ENCODE assay signal across 12 cellular contexts in the genomic region with DNA sequence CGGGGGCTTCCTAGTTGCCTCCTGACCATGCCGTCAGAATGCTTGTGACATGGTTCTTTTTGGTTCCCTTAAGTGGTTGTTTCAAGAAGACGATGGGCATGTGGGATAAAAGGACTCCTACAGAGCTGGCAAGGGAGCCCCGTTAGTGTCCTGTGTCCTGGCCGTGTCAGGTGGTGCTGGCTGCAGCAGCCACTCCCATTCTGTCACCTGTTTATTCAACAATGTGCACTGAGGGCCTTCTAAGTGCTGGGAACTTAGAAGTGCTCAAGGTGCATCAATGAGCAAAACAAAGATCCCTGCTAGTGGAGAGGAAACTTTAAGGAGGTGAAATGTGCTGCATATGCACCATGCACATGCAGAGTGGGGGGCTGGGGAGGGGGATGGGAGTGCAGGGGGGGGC. TPM values are rescaled to one million over a fixed set of nuclear protein-coding genes. Genes with fewer than 3 reads are reported as not detected.
A peak's percentile ranks its signal among the peaks of the same experiment; 100 is the strongest.
DNase-seq lines count a peak whose midpoint lies in the region; ATAC-seq lines count a peak whose summit lies in the region.
"Had no signal": no experiment of that assay in that cellular context is flagged by ENCODE, and none has a peak within 500 bp of the region (broad histone marks: within the 10 kb centered on the region; RNA-seq: fewer than 3 reads in every experiment).

No MANE protein-coding gene starts in this region.

- peaks cover 29% of the 10 kb centered on the region for H3K36me3 ChIP-seq in thymus (ENCODE audit: control insufficient read depth, insufficient read depth)
- H3K36me3 ChIP-seq: right atrium auricular region, uterus had no signal

- peak overlapping the region; percentile 79 for H3K4me3 Mint-ChIP-seq in central memory CD8-positive, alpha-beta T cell

- H3K4me1 Mint-ChIP-seq in central memory CD8-positive, alpha-beta T cell: peaks cover 98% of the 10 kb centered on the region

- no peaks in the 10 kb centered on the region for H3K27me3 Mint-ChIP-seq in central memory CD8-positive, alpha-beta T cell

- intact Hi-C loops in sciatic nerve (cut with DNase I): no loop called here

- peak overlapping the region; percentile 18 for H3K4me3 ChIP-seq in thymus (ENCODE audit: low read length)
- H3K4me3 ChIP-seq: PC-9, right atrium auricular region, uterus had no signal

- H3K27me3 ChIP-seq in thymus (ENCODE audit: control insufficient read depth, insufficient read depth): no peaks in the 10 kb centered on the region
- H3K27me3 ChIP-seq: right atrium auricular region, uterus had no signal

- peaks cover 32% of the 10 kb centered on the region for H3K4me1 ChIP-seq in thymus (ENCODE audit: control insufficient read depth, insufficient read depth, low read length)

- H3K27ac Mint-ChIP-seq in central memory CD8-positive, alpha-beta T cell (ENCODE audit: low read depth): peak overlapping the region; percentile 99

- peak overlapping the region; percentile 89 for H3K27ac ChIP-seq in thymus (ENCODE audit: low read depth)
- H3K27ac ChIP-seq: PC-9, right atrium auricular region had no signal

- WGBS in thymus: 16% methylated on average over 5 of the region's 5 CpGs

- peaks cover 71% of the 10 kb centered on the region for H3K36me3 Mint-ChIP-seq in central memory CD8-positive, alpha-beta T cell (ENCODE audit: insufficient read depth)

- no peaks in the 10 kb centered on the region for H3K9me3 Mint-ChIP-seq in central memory CD8-positive, alpha-beta T cell

- ATAC-seq in central memory CD8-positive, alpha-beta T cell (replicated peaks; ENCODE audit: extremely low read depth, poor library complexity, severe bottlenecking): no peak
- ATAC-seq in sciatic nerve: no peak

- DNase-seq in activated T-cell treated with anti-CD3 and anti-CD28 coated beads, Interleukin-2, amount 50 U/mL, for 1 hour: peak; percentile 33
- DNase-seq in activated T-cell treated with anti-CD3 and anti-CD28 coated beads for 4 hours (no peak), RPMI8226 (peak; percentile 60), epidermal melanocyte (ENCODE audit: insufficient read length, low spot score) (no peak), sciatic nerve (ENCODE audit: low spot score) (no peak), DMS53 (lab: John Stamatoyannopoulos, UW) (no peak)
- DNase-seq in central memory CD8-positive, alpha-beta T cell (ENCODE audit: low spot score in 2 of 2): no peak
- DNase-seq: NCI-H1694, PC-9, uterus had no signal

- no peaks in the 10 kb centered on the region for H3K9me3 ChIP-seq in thymus (ENCODE audit: control insufficient read depth)
- H3K9me3 ChIP-seq: right atrium auricular region, uterus had no signal

RNA-seq across cellular contexts. Expression of a gene that starts 19.6 kb away (rescaled TPM):
- polyA plus RNA-seq in thymus: 131 TPM
- 45.2 TPM for total RNA-seq in sciatic nerve
- total RNA-seq: PC-9 had no signal

RNA-seq across cellular contexts. Expression of a gene that starts 45.2 kb away (rescaled TPM):
- polyA plus RNA-seq in thymus: 0.48 TPM
- not detected for total RNA-seq in sciatic nerve
- total RNA-seq: PC-9, right atrium auricular region, uterus had no signal

Comparison
In these comparisons a context has a peak if more than half of its experiments do, and no peak if none do; other contexts are left out.
1. DNase-seq: peak in activated T-cell treated with anti-CD3 and anti-CD28 coated beads, Interleukin-2, amount 50 U/mL, for 1 hour (single experiment) and RPMI8226 (single experiment); none in activated T-cell treated with anti-CD3 and anti-CD28 coated beads for 4 hours (single experiment), central memory CD8-positive, alpha-beta T cell (0 of 2), epidermal melanocyte (single experiment), sciatic nerve (single experiment) and DMS53 (single experiment).